34 cellular contexts compared by ENCODE assay signal in genomic region chr9:124132671-124133147, GRCh38.
DNase-seq lines count a peak whose midpoint lies in the region; ATAC-seq, FAIRE-seq and TF ChIP-seq lines count a peak whose summit lies in the region.
"Had no signal": no experiment of that assay in that cellular context is flagged by ENCODE, and none has a peak within 500 bp of the region (broad histone marks: within the 10 kb centered on the region; RNA-seq: fewer than 3 reads in every experiment).

No MANE protein-coding gene starts in this region.

- no peaks in the 10 kb centered on the region for H3K4me1 ChIP-seq in kidney (ENCODE audit: control insufficient read depth in 1 of 2, insufficient read depth in 1 of 2, low read depth in 1 of 2, low read length in 2 of 2)
- H3K4me1 ChIP-seq in heart left ventricle = no peaks in the 10 kb centered on the region
- H3K4me1 ChIP-seq: adrenal gland, esophagus muscularis mucosa, gastroesophageal sphincter, left lung had no signal

- H3K9me3 ChIP-seq in kidney (ENCODE audit: control insufficient read depth in 1 of 2, low read length in 2 of 2) = no peaks in the 10 kb centered on the region
- no peaks in the 10 kb centered on the region for H3K9me3 ChIP-seq in heart left ventricle
- H3K9me3 ChIP-seq: adrenal gland, esophagus muscularis mucosa, gastroesophageal sphincter, left lung, tibial artery had no signal

- no peak overlapping the region for H3K9ac ChIP-seq in kidney (ENCODE audit: low read length in 2 of 2)

- no peak for TF ChIP-seq POLR2A in heart left ventricle (IDR thresholded peaks at IDR 0.05)

- H3K4me3 Mint-ChIP-seq in stimulated activated memory B cell treated with anti-CD40 and anti-IgM and Interleukin-4, amounts not matched to agents 10 μg/mL and 1 μg/mL and 100 μg/mL, for 72 hours = no peak overlapping the region
- H3K4me3 Mint-ChIP-seq in activated naive CD4-positive, alpha-beta T cell treated with anti-CD3 and anti-CD28 coated beads, Interleukin-2, amount 10 ng/mL, durations not matched to agents 7 days and 5 days = no peak overlapping the region
- H3K4me3 Mint-ChIP-seq: activated CD4-positive, alpha-beta T cell treated with anti-CD3 and anti-CD28 coated beads, Interleukin-2, amount 10 ng/mL, durations not matched to agents 24 days and 14 days; CD4-positive, alpha-beta T cell; mesothelial cell of epicardium; naive B cell had no signal

- no peaks in the 10 kb centered on the region for H3K36me3 Mint-ChIP-seq in stimulated activated memory B cell treated with anti-CD40 and anti-IgM and Interleukin-4, amounts not matched to agents 10 μg/mL and 1 μg/mL and 100 μg/mL, for 72 hours
- H3K36me3 Mint-ChIP-seq in activated naive CD4-positive, alpha-beta T cell treated with anti-CD3 and anti-CD28 coated beads, Interleukin-2, amount 10 ng/mL, durations not matched to agents 7 days and 5 days = no peaks in the 10 kb centered on the region
- H3K36me3 Mint-ChIP-seq: mesothelial cell of epicardium, naive B cell had no signal

- DNase-seq in activated effector memory CD4-positive, alpha-beta T cell treated with anti-CD3 and anti-CD28 coated beads, Interleukin-2, amount 50 U/mL, for 16 hours = peak; percentile 12
- DNase-seq in activated effector memory CD4-positive, alpha-beta T cell treated with Interleukin-2 at 50 U/mL for 16 hours = no peak
- DNase-seq in amniotic epithelial cell (ENCODE audit: low read depth) (peak; percentile 90), iPS-NIHi7 (ENCODE audit: extremely low spot score) (peak; percentile 14), kidney (no peak), heart left ventricle (no peak)
- no peak for DNase-seq in activated naive CD4-positive, alpha-beta T cell treated with anti-CD3 and anti-CD28 coated beads, Interleukin-2, amount 10 ng/mL, durations not matched to agents 7 days and 5 days
- DNase-seq: activated CD4-positive, alpha-beta T cell treated with anti-CD3 and anti-CD28 coated beads, Interleukin-2, amount 10 ng/mL, durations not matched to agents 24 days and 14 days; activated naive CD4-positive, alpha-beta T cell treated with Interleukin-2 at 50 U/mL for 16 hours; activated T-cell treated with anti-CD3 and anti-CD28 coated beads, Interleukin-2, amount 50 U/mL, for 1 hour; adrenal gland; CD4-positive, alpha-beta T cell; H7; hypothalamus; left lung; naive B cell; NCI-H1105 treated with DMSO at 0.1 percent for 48 hours; NCI-H2029; NCI-H345; NCI-H748 treated with DMSO at 0.1 percent for 48 hours; occipital lobe; retina; small intestine; T-helper 2 cell; tibial artery had no signal

- no peaks in the 10 kb centered on the region for H3K27me3 Mint-ChIP-seq in stimulated activated memory B cell treated with anti-CD40 and anti-IgM and Interleukin-4, amounts not matched to agents 10 μg/mL and 1 μg/mL and 100 μg/mL, for 72 hours
- H3K27me3 Mint-ChIP-seq in activated naive CD4-positive, alpha-beta T cell treated with anti-CD3 and anti-CD28 coated beads, Interleukin-2, amount 10 ng/mL, durations not matched to agents 7 days and 5 days = peaks cover 49% of the 10 kb centered on the region
- H3K27me3 Mint-ChIP-seq: naive B cell had no signal

- H3K9me3 Mint-ChIP-seq in stimulated activated memory B cell treated with anti-CD40 and anti-IgM and Interleukin-4, amounts not matched to agents 10 μg/mL and 1 μg/mL and 100 μg/mL, for 72 hours = no peaks in the 10 kb centered on the region
- H3K9me3 Mint-ChIP-seq in activated naive CD4-positive, alpha-beta T cell treated with anti-CD3 and anti-CD28 coated beads, Interleukin-2, amount 10 ng/mL, durations not matched to agents 7 days and 5 days = no peaks in the 10 kb centered on the region
- H3K9me3 Mint-ChIP-seq: activated CD4-positive, alpha-beta T cell treated with anti-CD3 and anti-CD28 coated beads, Interleukin-2, amount 10 ng/mL, durations not matched to agents 24 days and 14 days; CD4-positive, alpha-beta T cell; mesothelial cell of epicardium; naive B cell had no signal

- 74 to 75% (median 75%) methylated on average over 10 of the region's 10 CpGs for whole genome bisulfite sequencing in heart left ventricle, 4 donors

- H3K27ac ChIP-seq in kidney (ENCODE audit: low read depth in 2 of 2, low read length in 2 of 2) = no peak overlapping the region
- H3K27ac ChIP-seq in heart left ventricle = no peak overlapping the region
- H3K27ac ChIP-seq: adrenal gland, coronary artery, esophagus muscularis mucosa, gastroesophageal sphincter, left lung, SK-N-MC, tibial artery, VCaP had no signal

- H3K4me1 Mint-ChIP-seq in stimulated activated memory B cell treated with anti-CD40 and anti-IgM and Interleukin-4, amounts not matched to agents 10 μg/mL and 1 μg/mL and 100 μg/mL, for 72 hours = peaks cover 70% of the 10 kb centered on the region
- peaks cover 2% of the 10 kb centered on the region for H3K4me1 Mint-ChIP-seq in activated naive CD4-positive, alpha-beta T cell treated with anti-CD3 and anti-CD28 coated beads, Interleukin-2, amount 10 ng/mL, durations not matched to agents 7 days and 5 days
- H3K4me1 Mint-ChIP-seq: activated CD4-positive, alpha-beta T cell treated with anti-CD3 and anti-CD28 coated beads, Interleukin-2, amount 10 ng/mL, durations not matched to agents 24 days and 14 days; mesothelial cell of epicardium had no signal

- H3K36me3 ChIP-seq in kidney (ENCODE audit: control insufficient read depth in 1 of 2, insufficient read depth in 2 of 2, low read length in 2 of 2) = no peaks in the 10 kb centered on the region
- H3K36me3 ChIP-seq in heart left ventricle = no peaks in the 10 kb centered on the region
- H3K36me3 ChIP-seq: adrenal gland, esophagus muscularis mucosa, gastroesophageal sphincter, left lung, tibial artery had no signal

- TF ChIP-seq CTCF in kidney (IDR thresholded peaks at IDR 0.05; ENCODE audit: borderline replicate concordance, extremely low read depth, insufficient read depth) (no peak), heart left ventricle (IDR thresholded peaks at IDR 0.05) (no peak)

- H3K4me3 ChIP-seq in kidney (ENCODE audit: low read length in 2 of 2) = no peak overlapping the region
- H3K4me3 ChIP-seq in heart left ventricle = no peak overlapping the region
- H3K4me3 ChIP-seq: adrenal gland, coronary artery, esophagus muscularis mucosa, gastroesophageal sphincter, left lung, SK-N-MC, tibial artery had no signal

- no peaks in the 10 kb centered on the region for H3K27me3 ChIP-seq in heart left ventricle
- H3K27me3 ChIP-seq: adrenal gland, left lung had no signal

- no peak for ATAC-seq in stimulated activated memory B cell treated with anti-CD40 and anti-IgM and Interleukin-4, amounts not matched to agents 10 μg/mL and 1 μg/mL and 100 μg/mL, for 72 hours
- ATAC-seq in heart left ventricle = no peak
- ATAC-seq: gastroesophageal sphincter had no signal

- CTCF ChIA-PET in activated naive CD4-positive, alpha-beta T cell treated with anti-CD3 and anti-CD28 coated beads, Interleukin-2, amount 10 ng/mL, durations not matched to agents 7 days and 5 days (lab: Charles Lee) = interaction anchor here (0.9 to 1.7 kb wide), 2 partner anchors 180 to 188 kb away, joined by 3 to 7 read pairs; no protein-coding TSS in a partner anchor

- peak overlapping the region; percentile 1 for H3K27ac Mint-ChIP-seq in stimulated activated memory B cell treated with anti-CD40 and anti-IgM and Interleukin-4, amounts not matched to agents 10 μg/mL and 1 μg/mL and 100 μg/mL, for 72 hours
- H3K27ac Mint-ChIP-seq in activated naive CD4-positive, alpha-beta T cell treated with anti-CD3 and anti-CD28 coated beads, Interleukin-2, amount 10 ng/mL, durations not matched to agents 7 days and 5 days = no peak overlapping the region
- H3K27ac Mint-ChIP-seq: activated CD4-positive, alpha-beta T cell treated with anti-CD3 and anti-CD28 coated beads, Interleukin-2, amount 10 ng/mL, durations not matched to agents 24 days and 14 days; CD4-positive, alpha-beta T cell; mesothelial cell of epicardium had no signal

- FAIRE-seq in kidney (lab: Jason Lieb, UNC) = no peak
- FAIRE-seq: A204.1, GM12892, small intestine had no signal

- intact Hi-C loops in kidney (cut with DNase I) (loop anchor here (5.0 kb wide), 1 partner anchor 190 kb away; no protein-coding TSS in a partner anchor), heart left ventricle (cut with DNase I) (loop anchor here in 3 of 10 donors (1.0 to 10.0 kb wide), 3 partner anchors 122 to 255 kb away; partner anchors contain the start of gene NEK6 (in 1 of the 3))

Comparison
In these comparisons a context has a peak if more than half of its experiments do, and no peak if none do; other contexts are left out.
1. DNase-seq: peak in activated effector memory CD4-positive, alpha-beta T cell treated with anti-CD3 and anti-CD28 coated beads, Interleukin-2, amount 50 U/mL, for 16 hours (single experiment), amniotic epithelial cell (single experiment) and iPS-NIHi7 (single experiment); none in activated effector memory CD4-positive, alpha-beta T cell treated with Interleukin-2 at 50 U/mL for 16 hours (single experiment), kidney (single experiment), activated naive CD4-positive, alpha-beta T cell treated with anti-CD3 and anti-CD28 coated beads, Interleukin-2, amount 10 ng/mL, durations not matched to agents 7 days and 5 days (single experiment) and heart left ventricle (0 of 5).